2 cellular contexts compared by ENCODE assay signal in genomic region chr2:231111987-231112386, GRCh38.
TF ChIP-seq lines count a peak whose summit lies in the region.

No MANE protein-coding gene starts in this region.

TF ChIP-seq in GM23338, 12 proteins besides CTCF, POLR2A, EP300 and RAD21 (continued from another document):
- TF ChIP-seq, protein P1, sequence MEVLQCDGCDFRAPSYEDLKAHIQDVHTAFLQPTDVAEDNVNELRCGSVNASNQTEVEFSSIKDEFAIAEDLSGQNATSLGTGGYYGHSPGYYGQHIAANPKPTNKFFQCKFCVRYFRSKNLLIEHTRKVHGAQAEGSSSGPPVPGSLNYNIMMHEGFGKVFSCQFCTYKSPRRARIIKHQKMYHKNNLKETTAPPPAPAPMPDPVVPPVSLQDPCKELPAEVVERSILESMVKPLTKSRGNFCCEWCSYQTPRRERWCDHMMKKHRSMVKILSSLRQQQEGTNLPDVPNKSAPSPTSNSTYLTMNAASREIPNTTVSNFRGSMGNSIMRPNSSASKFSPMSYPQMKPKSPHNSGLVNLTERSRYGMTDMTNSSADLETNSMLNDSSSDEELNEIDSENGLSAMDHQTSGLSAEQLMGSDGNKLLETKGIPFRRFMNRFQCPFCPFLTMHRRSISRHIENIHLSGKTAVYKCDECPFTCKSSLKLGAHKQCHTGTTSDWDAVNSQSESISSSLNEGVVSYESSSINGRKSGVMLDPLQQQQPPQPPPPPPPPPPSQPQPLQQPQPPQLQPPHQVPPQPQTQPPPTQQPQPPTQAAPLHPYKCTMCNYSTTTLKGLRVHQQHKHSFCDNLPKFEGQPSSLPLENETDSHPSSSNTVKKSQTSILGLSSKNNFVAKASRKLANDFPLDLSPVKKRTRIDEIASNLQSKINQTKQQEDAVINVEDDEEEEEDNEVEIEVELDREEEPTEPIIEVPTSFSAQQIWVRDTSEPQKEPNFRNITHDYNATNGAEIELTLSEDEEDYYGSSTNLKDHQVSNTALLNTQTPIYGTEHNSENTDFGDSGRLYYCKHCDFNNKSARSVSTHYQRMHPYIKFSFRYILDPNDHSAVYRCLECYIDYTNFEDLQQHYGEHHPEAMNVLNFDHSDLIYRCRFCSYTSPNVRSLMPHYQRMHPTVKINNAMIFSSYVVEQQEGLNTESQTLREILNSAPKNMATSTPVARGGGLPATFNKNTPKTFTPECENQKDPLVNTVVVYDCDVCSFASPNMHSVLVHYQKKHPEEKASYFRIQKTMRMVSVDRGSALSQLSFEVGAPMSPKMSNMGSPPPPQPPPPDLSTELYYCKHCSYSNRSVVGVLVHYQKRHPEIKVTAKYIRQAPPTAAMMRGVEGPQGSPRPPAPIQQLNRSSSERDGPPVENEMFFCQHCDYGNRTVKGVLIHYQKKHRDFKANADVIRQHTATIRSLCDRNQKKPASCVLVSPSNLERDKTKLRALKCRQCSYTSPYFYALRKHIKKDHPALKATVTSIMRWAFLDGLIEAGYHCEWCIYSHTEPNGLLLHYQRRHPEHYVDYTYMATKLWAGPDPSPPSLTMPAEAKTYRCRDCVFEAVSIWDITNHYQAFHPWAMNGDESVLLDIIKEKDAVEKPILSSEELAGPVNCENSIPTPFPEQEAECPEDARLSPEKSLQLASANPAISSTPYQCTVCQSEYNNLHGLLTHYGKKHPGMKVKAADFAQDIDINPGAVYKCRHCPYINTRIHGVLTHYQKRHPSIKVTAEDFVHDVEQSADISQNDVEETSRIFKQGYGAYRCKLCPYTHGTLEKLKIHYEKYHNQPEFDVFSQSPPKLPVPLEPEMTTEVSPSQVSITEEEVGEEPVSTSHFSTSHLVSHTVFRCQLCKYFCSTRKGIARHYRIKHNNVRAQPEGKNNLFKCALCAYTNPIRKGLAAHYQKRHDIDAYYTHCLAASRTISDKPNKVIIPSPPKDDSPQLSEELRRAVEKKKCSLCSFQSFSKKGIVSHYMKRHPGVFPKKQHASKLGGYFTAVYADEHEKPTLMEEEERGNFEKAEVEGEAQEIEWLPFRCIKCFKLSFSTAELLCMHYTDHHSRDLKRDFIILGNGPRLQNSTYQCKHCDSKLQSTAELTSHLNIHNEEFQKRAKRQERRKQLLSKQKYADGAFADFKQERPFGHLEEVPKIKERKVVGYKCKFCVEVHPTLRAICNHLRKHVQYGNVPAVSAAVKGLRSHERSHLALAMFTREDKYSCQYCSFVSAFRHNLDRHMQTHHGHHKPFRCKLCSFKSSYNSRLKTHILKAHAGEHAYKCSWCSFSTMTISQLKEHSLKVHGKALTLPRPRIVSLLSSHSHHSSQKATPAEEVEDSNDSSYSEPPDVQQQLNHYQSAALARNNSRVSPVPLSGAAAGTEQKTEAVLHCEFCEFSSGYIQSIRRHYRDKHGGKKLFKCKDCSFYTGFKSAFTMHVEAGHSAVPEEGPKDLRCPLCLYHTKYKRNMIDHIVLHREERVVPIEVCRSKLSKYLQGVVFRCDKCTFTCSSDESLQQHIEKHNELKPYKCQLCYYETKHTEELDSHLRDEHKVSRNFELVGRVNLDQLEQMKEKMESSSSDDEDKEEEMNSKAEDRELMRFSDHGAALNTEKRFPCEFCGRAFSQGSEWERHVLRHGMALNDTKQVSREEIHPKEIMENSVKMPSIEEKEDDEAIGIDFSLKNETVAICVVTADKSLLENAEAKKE (CRISPR knock-in tag; IDR thresholded peaks at IDR 0.05), result no peak
- TF ChIP-seq EZH2phosphoT487 (IDR thresholded peaks at IDR 0.05; ENCODE audit: unreplicated experiment), result no peak
- no peak for TF ChIP-seq NANOG (IDR thresholded peaks at IDR 0.05; ENCODE audit: borderline replicate concordance)

TF ChIP-seq in SK-N-SH treated with all-trans-retinoic acid at 6 μM for 48 hours, 23 proteins besides CTCF, POLR2A, EP300 and RAD21 (continued from another document):
- TF ChIP-seq PATZ1 (CRISPR knock-in tag; IDR thresholded peaks at IDR 0.05; ENCODE audit: borderline replicate concordance), result no peak
- no peak for TF ChIP-seq SNAI2 (CRISPR knock-in tag; IDR thresholded peaks at IDR 0.05)
- no peak for TF ChIP-seq OSR1 (CRISPR knock-in tag; IDR thresholded peaks at IDR 0.05)
- no peak for TF ChIP-seq ZC3H10 (CRISPR knock-in tag; IDR thresholded peaks at IDR 0.05)
- no peak for TF ChIP-seq TCF4 (CRISPR knock-in tag; IDR thresholded peaks at IDR 0.05; ENCODE audit: borderline replicate concordance)
- TF ChIP-seq, protein P2, sequence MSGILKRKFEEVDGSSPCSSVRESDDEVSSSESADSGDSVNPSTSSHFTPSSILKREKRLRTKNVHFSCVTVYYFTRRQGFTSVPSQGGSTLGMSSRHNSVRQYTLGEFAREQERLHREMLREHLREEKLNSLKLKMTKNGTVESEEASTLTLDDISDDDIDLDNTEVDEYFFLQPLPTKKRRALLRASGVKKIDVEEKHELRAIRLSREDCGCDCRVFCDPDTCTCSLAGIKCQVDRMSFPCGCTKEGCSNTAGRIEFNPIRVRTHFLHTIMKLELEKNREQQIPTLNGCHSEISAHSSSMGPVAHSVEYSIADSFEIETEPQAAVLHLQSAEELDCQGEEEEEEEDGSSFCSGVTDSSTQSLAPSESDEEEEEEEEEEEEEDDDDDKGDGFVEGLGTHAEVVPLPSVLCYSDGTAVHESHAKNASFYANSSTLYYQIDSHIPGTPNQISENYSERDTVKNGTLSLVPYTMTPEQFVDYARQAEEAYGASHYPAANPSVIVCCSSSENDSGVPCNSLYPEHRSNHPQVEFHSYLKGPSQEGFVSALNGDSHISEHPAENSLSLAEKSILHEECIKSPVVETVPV (CRISPR knock-in tag; IDR thresholded peaks at IDR 0.05), result no peak
- TF ChIP-seq ZFP30 (CRISPR knock-in tag; IDR thresholded peaks at IDR 0.05), result no peak
- no peak for TF ChIP-seq PPARA (CRISPR knock-in tag; IDR thresholded peaks at IDR 0.05; ENCODE audit: borderline replicate concordance)
- no peak for TF ChIP-seq ARNTL (CRISPR knock-in tag; IDR thresholded peaks at IDR 0.05; ENCODE audit: borderline replicate concordance, low read depth)
- no peak for TF ChIP-seq ZNF70 (CRISPR knock-in tag; IDR thresholded peaks at IDR 0.05)
- TF ChIP-seq GLIS3 (CRISPR knock-in tag; IDR thresholded peaks at IDR 0.05), result no peak
- TF ChIP-seq BACH2 (CRISPR knock-in tag; IDR thresholded peaks at IDR 0.05; ENCODE audit: borderline replicate concordance), result no peak
- TF ChIP-seq ZNF565 (CRISPR knock-in tag; conservative IDR thresholded peaks at IDR 0.05; ENCODE audit: low read depth), result no peak
- no peak for TF ChIP-seq ESRRG (CRISPR knock-in tag; IDR thresholded peaks at IDR 0.05)
- no peak for TF ChIP-seq RARB (CRISPR knock-in tag; IDR thresholded peaks at IDR 0.05)
